In genomic region chr22:46672731-46673130, GRCh38 we compare ENCODE assay signal across 20 cellular contexts. TPM values are rescaled to one million over a fixed set of nuclear protein-coding genes. Genes with fewer than 3 reads are reported as not detected.
DNase-seq lines count a peak whose midpoint lies in the region; ATAC-seq lines count a peak whose summit lies in the region.
"Had no signal": no experiment of that assay in that cellular context is flagged by ENCODE, and none has a peak within 500 bp of the region (broad histone marks: within the 10 kb centered on the region; RNA-seq: fewer than 3 reads in every experiment).

No MANE protein-coding gene starts in this region.

- no peaks in the 10 kb centered on the region for H3K27me3 Mint-ChIP-seq in activated T-cell treated with anti-CD3 and anti-CD28 coated beads, Interleukin-2, amount 50 U/mL, for 72 hours (ENCODE audit: low read depth)
- H3K27me3 Mint-ChIP-seq in activated T-cell treated with anti-CD3 and anti-CD28 coated beads, Interleukin-2, amount 50 U/mL, for 4 hours (ENCODE audit: low read depth), result no peaks in the 10 kb centered on the region
- no peaks in the 10 kb centered on the region for H3K27me3 Mint-ChIP-seq in activated naive CD8-positive, alpha-beta T cell treated with anti-CD3 and anti-CD28 coated beads for 36 hours
- no peaks in the 10 kb centered on the region for H3K27me3 Mint-ChIP-seq in stimulated activated naive B cell treated with anti-CD40 and anti-IgM and Interleukin-4, amounts not matched to agents 10 μg/mL and 1 μg/mL and 100 μg/mL, for 72 hours

- no peaks in the 10 kb centered on the region for H3K9me3 Mint-ChIP-seq in activated T-cell treated with anti-CD3 and anti-CD28 coated beads, Interleukin-2, amount 50 U/mL, for 72 hours
- no peaks in the 10 kb centered on the region for H3K9me3 Mint-ChIP-seq in activated T-cell treated with anti-CD3 and anti-CD28 coated beads, Interleukin-2, amount 50 U/mL, for 4 hours
- H3K9me3 Mint-ChIP-seq in activated naive CD8-positive, alpha-beta T cell treated with anti-CD3 and anti-CD28 coated beads for 36 hours, result no peaks in the 10 kb centered on the region
- H3K9me3 Mint-ChIP-seq in stimulated activated naive B cell treated with anti-CD40 and anti-IgM and Interleukin-4, amounts not matched to agents 10 μg/mL and 1 μg/mL and 100 μg/mL, for 72 hours, result no peaks in the 10 kb centered on the region
- H3K9me3 Mint-ChIP-seq: immature natural killer cell, neural progenitor cell had no signal

- peak overlapping the region; percentile 98 for H3K27ac Mint-ChIP-seq in activated T-cell treated with anti-CD3 and anti-CD28 coated beads, Interleukin-2, amount 50 U/mL, for 72 hours
- peak overlapping the region; percentile 92 for H3K27ac Mint-ChIP-seq in activated naive CD8-positive, alpha-beta T cell treated with anti-CD3 and anti-CD28 coated beads for 36 hours
- H3K27ac Mint-ChIP-seq in stimulated activated naive B cell treated with anti-CD40 and anti-IgM and Interleukin-4, amounts not matched to agents 10 μg/mL and 1 μg/mL and 100 μg/mL, for 72 hours, result peak overlapping the region; percentile 60
- H3K27ac Mint-ChIP-seq: neural progenitor cell had no signal

- peaks cover 2 to 3% of the 10 kb centered on the region in 2 donors for H3K36me3 Mint-ChIP-seq in activated T-cell treated with anti-CD3 and anti-CD28 coated beads, Interleukin-2, amount 50 U/mL, for 72 hours (ENCODE audit: insufficient read depth in 2 of 2)
- H3K36me3 Mint-ChIP-seq in activated T-cell treated with anti-CD3 and anti-CD28 coated beads, Interleukin-2, amount 50 U/mL, for 4 hours (ENCODE audit: insufficient read depth), result peaks cover 5% of the 10 kb centered on the region
- H3K36me3 Mint-ChIP-seq in activated naive CD8-positive, alpha-beta T cell treated with anti-CD3 and anti-CD28 coated beads for 36 hours, result peaks cover 2% of the 10 kb centered on the region
- peaks cover 46 to 76% of the 10 kb centered on the region in 2 donors for H3K36me3 Mint-ChIP-seq in stimulated activated naive B cell treated with anti-CD40 and anti-IgM and Interleukin-4, amounts not matched to agents 10 μg/mL and 1 μg/mL and 100 μg/mL, for 72 hours

- peaks cover 36% of the 10 kb centered on the region for H3K4me1 Mint-ChIP-seq in activated T-cell treated with anti-CD3 and anti-CD28 coated beads, Interleukin-2, amount 50 U/mL, for 72 hours (ENCODE audit: low read depth)
- peaks cover 38% of the 10 kb centered on the region for H3K4me1 Mint-ChIP-seq in activated T-cell treated with anti-CD3 and anti-CD28 coated beads, Interleukin-2, amount 50 U/mL, for 4 hours (ENCODE audit: low read depth)
- peaks cover 30% of the 10 kb centered on the region for H3K4me1 Mint-ChIP-seq in activated naive CD8-positive, alpha-beta T cell treated with anti-CD3 and anti-CD28 coated beads for 36 hours
- peaks cover 35 to 54% of the 10 kb centered on the region in 2 donors for H3K4me1 Mint-ChIP-seq in stimulated activated naive B cell treated with anti-CD40 and anti-IgM and Interleukin-4, amounts not matched to agents 10 μg/mL and 1 μg/mL and 100 μg/mL, for 72 hours

- H3K4me3 Mint-ChIP-seq in activated T-cell treated with anti-CD3 and anti-CD28 coated beads, Interleukin-2, amount 50 U/mL, for 72 hours, result peak overlapping the region in 1 of 2 donors; percentile 95
- H3K4me3 Mint-ChIP-seq in activated T-cell treated with anti-CD3 and anti-CD28 coated beads, Interleukin-2, amount 50 U/mL, for 4 hours, result no peak overlapping the region
- H3K4me3 Mint-ChIP-seq in activated naive CD8-positive, alpha-beta T cell treated with anti-CD3 and anti-CD28 coated beads for 36 hours, result no peak overlapping the region
- peak overlapping the region; percentile 67 to 92 for H3K4me3 Mint-ChIP-seq in stimulated activated naive B cell treated with anti-CD40 and anti-IgM and Interleukin-4, amounts not matched to agents 10 μg/mL and 1 μg/mL and 100 μg/mL, for 72 hours
- H3K4me3 Mint-ChIP-seq: immature natural killer cell, neural progenitor cell had no signal

- DNase-seq in activated T-cell treated with anti-CD3 and anti-CD28 coated beads, Interleukin-2, amount 50 U/mL, for 72 hours, result no peak
- DNase-seq in activated T-cell treated with anti-CD3 and anti-CD28 coated beads, Interleukin-2, amount 50 U/mL, for 4 hours, result no peak
- DNase-seq in NAMALWA (ENCODE audit: low spot score), result peak; percentile 34
- DNase-seq in activated naive CD8-positive, alpha-beta T cell treated with anti-CD3 and anti-CD28 coated beads for 36 hours, result no peak
- no peak for DNase-seq in stimulated activated naive B cell treated with anti-CD40 and anti-IgM and Interleukin-4, amounts not matched to agents 10 μg/mL and 1 μg/mL and 100 μg/mL, for 72 hours
- DNase-seq in cerebellum (ENCODE audit: low spot score), result no peak
- DNase-seq: activated CD8-positive, alpha-beta memory T cell treated with anti-CD3 and anti-CD28 coated beads, Interleukin-2, amount 50 U/mL, for 4 hours; anterior cingulate cortex; glutamatergic neuron; immature natural killer cell; IMR-90; mammary epithelial cell; NCI-H1092; NCI-H2227 treated with DMSO at 0.1 percent for 48 hours; retina; WERI-Rb-1 had no signal

- ATAC-seq in activated T-cell treated with anti-CD3 and anti-CD28 coated beads, Interleukin-2, amount 50 U/mL, for 72 hours (replicated peaks in 1 of 2), result no peak
- ATAC-seq in activated T-cell treated with anti-CD3 and anti-CD28 coated beads, Interleukin-2, amount 50 U/mL, for 4 hours, result no peak
- ATAC-seq in stimulated activated naive B cell treated with anti-CD40 and anti-IgM and Interleukin-4, amounts not matched to agents 10 μg/mL and 1 μg/mL and 100 μg/mL, for 72 hours (replicated peaks), result no peak
- no peak for ATAC-seq in GM19455 (IDR thresholded peaks at IDR 0.05; ENCODE audit: unreplicated experiment)
- no peak for ATAC-seq in HG02678 (IDR thresholded peaks at IDR 0.05; ENCODE audit: unreplicated experiment)
- ATAC-seq: SK-N-SH treated with all-trans-retinoic acid at 6 μM for 48 hours had no signal

RNA-seq across cellular contexts. Expression of gene GRAMD4, which starts 52.5 kb away (rescaled TPM):
- total RNA-seq in activated T-cell treated with anti-CD3 and anti-CD28 coated beads, Interleukin-2, amount 50 U/mL, for 72 hours, result 10 to 100 TPM; 42.8 to 53.5 TPM
- 10 to 100 TPM; 30.9 to 35.4 (median 33.0) TPM for total RNA-seq in activated T-cell treated with anti-CD3 and anti-CD28 coated beads, Interleukin-2, amount 50 U/mL, for 4 hours
- total RNA-seq in activated naive CD8-positive, alpha-beta T cell treated with anti-CD3 and anti-CD28 coated beads for 36 hours, result 10 to 100 TPM; 20.7 to 20.9 TPM
- total RNA-seq in cerebellum, result 36.7 TPM

Comparison
In these comparisons a context has a peak if more than half of its experiments do, and no peak if none do; other contexts are left out.
1. H3K4me3 Mint-ChIP-seq: peak in stimulated activated naive B cell treated with anti-CD40 and anti-IgM and Interleukin-4, amounts not matched to agents 10 μg/mL and 1 μg/mL and 100 μg/mL, for 72 hours (2 of 2); none in activated T-cell treated with anti-CD3 and anti-CD28 coated beads, Interleukin-2, amount 50 U/mL, for 4 hours (single experiment) and activated naive CD8-positive, alpha-beta T cell treated with anti-CD3 and anti-CD28 coated beads for 36 hours (single experiment).
2. Peak in every context shown above with its lines, with median percentiles within 50 percentile points of each other: H3K27ac Mint-ChIP-seq.